In genomic region chr1:162696286-162696862, GRCh38 we compare ENCODE assay signal across 1 cellular context.
TF ChIP-seq lines count a peak whose summit lies in the region.

No MANE protein-coding gene starts in this region.

TF ChIP-seq in GM23338, 12 proteins besides CTCF, POLR2A, EP300 and RAD21 (continued from another document):
- no peak for TF ChIP-seq ZNF462 (CRISPR knock-in tag; IDR thresholded peaks at IDR 0.05)
- TF ChIP-seq NANOG (IDR thresholded peaks at IDR 0.05; ENCODE audit: borderline replicate concordance): no peak
- TF ChIP-seq ETS1 (IDR thresholded peaks at IDR 0.05): no peak
- TF ChIP-seq ZNF331 (CRISPR knock-in tag; IDR thresholded peaks at IDR 0.05; ENCODE audit: low read depth): no peak
TF ChIP-seq in GM23338: peak in this region for 0.
